ENCODE assay signal across 3 cellular contexts in the genomic region with DNA sequence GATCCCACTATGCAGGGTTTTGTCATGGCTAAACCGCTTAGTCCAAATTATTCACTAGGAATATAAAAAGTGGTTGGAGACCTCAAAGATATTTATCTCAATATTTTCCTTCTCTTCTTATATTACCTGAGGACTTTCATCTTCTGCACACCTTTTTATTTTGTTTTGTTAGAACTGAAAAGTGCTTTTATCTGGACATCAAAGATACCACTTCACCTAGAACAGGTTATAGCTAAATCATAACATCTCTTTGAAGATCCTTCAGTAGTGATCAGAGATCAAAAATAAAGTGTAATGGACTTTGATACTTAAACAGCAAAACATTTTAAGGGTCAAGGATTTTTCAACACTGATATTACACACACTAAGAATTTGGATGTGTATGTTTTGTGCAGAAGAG.
"Had no signal": no experiment of that assay in that cellular context is flagged by ENCODE, and none has a peak within 500 bp of the region (broad histone marks: within the 10 kb centered on the region; RNA-seq: fewer than 3 reads in every experiment).

No MANE protein-coding gene starts in this region.

- DNase-seq: IMR-90, KBM-7, KG1 had no signal
